16 cellular contexts compared by ENCODE assay signal in genomic region chr2:239331560-239331959, GRCh38.
DNase-seq lines count a peak whose midpoint lies in the region; ATAC-seq and TF ChIP-seq lines count a peak whose summit lies in the region.
"Had no signal": no experiment of that assay in that cellular context is flagged by ENCODE, and none has a peak within 500 bp of the region (broad histone marks: within the 10 kb centered on the region; RNA-seq: fewer than 3 reads in every experiment).

No MANE protein-coding gene starts in this region.

- H3K14ac ChIP-seq in neuronal stem cell (ENCODE audit: low read length), result peak overlapping the region; percentile 89

- H4K91ac ChIP-seq in neuronal stem cell (ENCODE audit: low read depth, low read length, poor library complexity), result peak overlapping the region; percentile 43

- no peak overlapping the region for H2BK12ac ChIP-seq in neuronal stem cell (ENCODE audit: low read length)

- H3K27ac Mint-ChIP-seq in CD4-positive, alpha-beta T cell, result peak overlapping the region; percentile 63

- H3K4me2 ChIP-seq in neuronal stem cell (ENCODE audit: insufficient read depth, low read length, poor library complexity, severe bottlenecking), result no peak overlapping the region
- H3K4me2 ChIP-seq: KMS-11 had no signal

- H3K9ac ChIP-seq in endocrine pancreas (ENCODE audit: control insufficient read depth, insufficient read depth, low read length), result peak overlapping the region; percentile 24
- peak overlapping the region; percentile 64 for H3K9ac ChIP-seq in neuronal stem cell (ENCODE audit: low read depth, low read length, poor library complexity)
- H3K9ac ChIP-seq: KMS-11 had no signal

- CTCF ChIA-PET in CD4-positive, alpha-beta T cell (lab: Charles Lee), result interaction anchor here (1.1 to 1.3 kb wide), 2 partner anchors 31 to 56 kb away, joined by 3 to 5 read pairs; no protein-coding TSS in a partner anchor

- no peak for DNase-seq in CD4-positive, alpha-beta T cell
- DNase-seq in H7 (peak; percentile 43), neuronal stem cell (ENCODE audit: low spot score) (no peak), glomerular visceral epithelial cell (ENCODE audit: extremely low spot score) (no peak)
- DNase-seq: activated naive CD4-positive, alpha-beta T cell treated with Interleukin-2 at 50 U/mL for 16 hours; foreskin fibroblast; left lung; NCI-H1105; NCI-H2107; NCI-H526; SIG-M5 had no signal

- H3K9me3 Mint-ChIP-seq in CD4-positive, alpha-beta T cell, result no peaks in the 10 kb centered on the region
- H3K9me3 Mint-ChIP-seq: T-helper 1 cell treated with Interleukin-12 subunit alpha and Interleukin-12 subunit beta and Interleukin-4 antibody, amounts not matched to agents 30 μg/mL and 1 μg/mL, for 36 hours had no signal

- peaks cover 9% of the 10 kb centered on the region for H3K79me1 ChIP-seq in neuronal stem cell (ENCODE audit: low read depth, low read length)

- no peak for TF ChIP-seq CTCF in CD4-positive, alpha-beta T cell (IDR thresholded peaks at IDR 0.05)

- no peaks in the 10 kb centered on the region for H3K27me3 ChIP-seq in CD4-positive, alpha-beta T cell (ENCODE audit: control insufficient read depth, insufficient read depth, low read length)
- no peaks in the 10 kb centered on the region for H3K27me3 ChIP-seq in H7 (ENCODE audit: control insufficient read depth, insufficient read depth, low read length)
- no peaks in the 10 kb centered on the region for H3K27me3 ChIP-seq in endocrine pancreas (ENCODE audit: control insufficient read depth, insufficient read depth, low read length)
- H3K27me3 ChIP-seq in neuronal stem cell (ENCODE audit: control insufficient read depth in 3 of 3, insufficient read depth in 3 of 3, low read depth in 1 of 3, low read length in 3 of 3), result no peaks in the 10 kb centered on the region
- H3K27me3 ChIP-seq: left lung had no signal

- H4K8ac ChIP-seq in neuronal stem cell (ENCODE audit: low read depth, low read length), result no peak overlapping the region

- H2AK5ac ChIP-seq in neuronal stem cell (ENCODE audit: low read depth, low read length), result no peak overlapping the region

- H3K36me3 ChIP-seq in H7 (replicated peaks; ENCODE audit: control insufficient read depth, insufficient read depth, low read length), result no peaks in the 10 kb centered on the region
- H3K36me3 ChIP-seq in endocrine pancreas (ENCODE audit: control insufficient read depth, insufficient read depth, low read length), result no peaks in the 10 kb centered on the region
- no peaks in the 10 kb centered on the region for H3K36me3 ChIP-seq in neuronal stem cell (replicated peaks in 1 of 2; ENCODE audit: control insufficient read depth in 2 of 2, insufficient read depth in 2 of 2, low read length in 2 of 2)
- H3K36me3 ChIP-seq: left lung had no signal

- H3K23ac ChIP-seq in neuronal stem cell (ENCODE audit: low read depth, low read length, poor library complexity), result no peak overlapping the region

- no peak overlapping the region for H2AFZ ChIP-seq in neuronal stem cell (ENCODE audit: low read length)

- no CpG with 5 or more reads among the region's 24 CpGs for WGBS in neuronal stem cell (ENCODE audit: extremely low coverage in 2 of 2, insufficient read length in 2 of 2, insufficient replicate concordance in 1 of 2), 2 donors

- no peaks in the 10 kb centered on the region for H3K9me3 ChIP-seq in CD4-positive, alpha-beta T cell (ENCODE audit: control insufficient read depth, low read length)
- H3K9me3 ChIP-seq in endocrine pancreas (ENCODE audit: control insufficient read depth, low read length) (no peaks in the 10 kb centered on the region), neuronal stem cell (replicated peaks in 1 of 2; ENCODE audit: control insufficient read depth in 2 of 2, insufficient read depth in 1 of 2, low read depth in 1 of 2, low read length in 2 of 2) (no peaks in the 10 kb centered on the region)
- H3K9me3 ChIP-seq: left lung had no signal

- no peak overlapping the region for H3K27ac ChIP-seq in CD4-positive, alpha-beta T cell (ENCODE audit: low read depth, low read length)
- H3K27ac ChIP-seq in neuronal stem cell (replicated peaks; ENCODE audit: low read length), result no peak overlapping the region
- H3K27ac ChIP-seq: KMS-11, left lung had no signal

- H3K4me1 Mint-ChIP-seq in CD4-positive, alpha-beta T cell (ENCODE audit: low read depth), result peaks cover 65% of the 10 kb centered on the region

- ATAC-seq in CD4-positive, alpha-beta T cell (ENCODE audit: poor library complexity), result no peak
- ATAC-seq in GM18520 (IDR thresholded peaks at IDR 0.05; ENCODE audit: unreplicated experiment) (no peak), GM21529 (IDR thresholded peaks at IDR 0.05; ENCODE audit: unreplicated experiment) (no peak)
- ATAC-seq: left lung had no signal

- no peak overlapping the region for H3K4ac ChIP-seq in neuronal stem cell (ENCODE audit: low read length)

- no peak overlapping the region for H2BK5ac ChIP-seq in neuronal stem cell (ENCODE audit: low read length)

- H3K4me3 Mint-ChIP-seq in CD4-positive, alpha-beta T cell, result peak overlapping the region; percentile 38
- H3K4me3 Mint-ChIP-seq: T-helper 1 cell treated with Interleukin-12 subunit alpha and Interleukin-12 subunit beta and Interleukin-4 antibody, amounts not matched to agents 30 μg/mL and 1 μg/mL, for 36 hours had no signal

- intact Hi-C loops in CD4-positive, alpha-beta T cell (cut with DNase I, micrococcal nuclease), result no loop called here

- POLR2A ChIA-PET in CD4-positive, alpha-beta T cell (lab: Charles Lee), result interaction anchor here (1.0 to 1.7 kb wide), 2 partner anchors 9 to 36 kb away, joined by 4 to 6 read pairs; no protein-coding TSS in a partner anchor

- H3K4me3 ChIP-seq in H7 (ENCODE audit: insufficient read depth, low read depth, low read length), result no peak overlapping the region
- no peak overlapping the region for H3K4me3 ChIP-seq in endocrine pancreas (ENCODE audit: control insufficient read depth, insufficient read depth, low read length)
- peak overlapping the region in 1 of 2 donors; percentile 59 for H3K4me3 ChIP-seq in neuronal stem cell (ENCODE audit: low read length in 2 of 2)
- H3K4me3 ChIP-seq: left lung had no signal

- H3K27me3 Mint-ChIP-seq in CD4-positive, alpha-beta T cell, result no peaks in the 10 kb centered on the region

- peaks cover 5% of the 10 kb centered on the region for H3K36me3 Mint-ChIP-seq in CD4-positive, alpha-beta T cell (ENCODE audit: low read depth)

- no peak overlapping the region for H2BK120ac ChIP-seq in neuronal stem cell (ENCODE audit: low read depth, low read length)

- no peak overlapping the region for H2BK15ac ChIP-seq in neuronal stem cell (ENCODE audit: low read length)

- H3K18ac ChIP-seq in neuronal stem cell (ENCODE audit: low read length), result peak overlapping the region; percentile 76

- H3K4me1 ChIP-seq in endocrine pancreas (ENCODE audit: control insufficient read depth, insufficient read depth, low read length) (no peaks in the 10 kb centered on the region), neuronal stem cell (ENCODE audit: control insufficient read depth in 2 of 2, insufficient read depth in 1 of 2, low read depth in 1 of 2, low read length in 2 of 2) (peaks cover 14 to 16% of the 10 kb centered on the region in 2 donors)
